In genomic region chr2:113203901-113204519, GRCh38 we compare ENCODE assay signal across 1 cellular context.
TF ChIP-seq lines count a peak whose summit lies in the region.

No MANE protein-coding gene starts in this region.

TF ChIP-seq in HepG2, 621 proteins besides CTCF, POLR2A, EP300 and RAD21 (continued from another document and continues in another):
- peak; percentile 66; the same call in 1 of the 2 replicates for TF ChIP-seq HMGXB3 (CRISPR knock-in tag; IDR thresholded peaks at IDR 0.05; ENCODE audit: borderline replicate concordance)
- TF ChIP-seq ZNF614 (CRISPR knock-in tag; IDR thresholded peaks at IDR 0.05; ENCODE audit: borderline replicate concordance) = 0 out of 2 replicates have a peak, but pooled peaks have one; percentile 51
- peak; percentile 42; the same call in 1 of the 2 replicates for TF ChIP-seq BORCS8-MEF2B (CRISPR knock-in tag; IDR thresholded peaks at IDR 0.05)
- TF ChIP-seq ZNF747 (CRISPR knock-in tag; IDR thresholded peaks at IDR 0.05; ENCODE audit: borderline replicate concordance) = no peak
- TF ChIP-seq ZNF205 (CRISPR knock-in tag; IDR thresholded peaks at IDR 0.05) = 0 out of 2 replicates have a peak, but pooled peaks have one; percentile 68
- 0 out of 2 replicates have a peak, but pooled peaks have one; percentile 63 for TF ChIP-seq ZNF274 (CRISPR knock-in tag; IDR thresholded peaks at IDR 0.05)
- TF ChIP-seq MYNN (CRISPR knock-in tag; IDR thresholded peaks at IDR 0.05; ENCODE audit: low read depth) = 0 out of 2 replicates have a peak, but pooled peaks have one; percentile 40
- no peak for TF ChIP-seq NCOA1 (CRISPR knock-in tag; IDR thresholded peaks at IDR 0.05)
- TF ChIP-seq ZNF280D (CRISPR knock-in tag; IDR thresholded peaks at IDR 0.05) = no peak
- no peak for TF ChIP-seq FOXO4 (CRISPR knock-in tag; conservative IDR thresholded peaks at IDR 0.05)
- TF ChIP-seq KLF16 (CRISPR knock-in tag; IDR thresholded peaks at IDR 0.05) = peak in 1 of 2 experiments; percentile 88; a peak in 2 of 4 replicates
- 0 out of 2 replicates have a peak, but pooled peaks have one; percentile 81 for TF ChIP-seq ZNF737 (CRISPR knock-in tag; IDR thresholded peaks at IDR 0.05; ENCODE audit: borderline replicate concordance)
- no peak for TF ChIP-seq ZFP82 (CRISPR knock-in tag; IDR thresholded peaks at IDR 0.05; ENCODE audit: borderline replicate concordance)
- TF ChIP-seq ZNF761 (CRISPR knock-in tag; conservative IDR thresholded peaks at IDR 0.05) = peak; percentile 51; the same call in 1 of the 2 replicates
- 0 out of 2 replicates have a peak, but pooled peaks have one; percentile 42 for TF ChIP-seq ZNF607 (CRISPR knock-in tag; IDR thresholded peaks at IDR 0.05; ENCODE audit: borderline replicate concordance)
- peak; percentile 41; the same call in 1 of the 2 replicates for TF ChIP-seq ZNF839 (CRISPR knock-in tag; IDR thresholded peaks at IDR 0.05; ENCODE audit: borderline replicate concordance)
- TF ChIP-seq TFE3 (CRISPR knock-in tag; IDR thresholded peaks at IDR 0.05) = peak; percentile 61; the same call in 1 of the 2 replicates
- no peak for TF ChIP-seq ZNF672 (CRISPR knock-in tag; IDR thresholded peaks at IDR 0.05)
- peak; percentile 76; the same call in 1 of the 2 replicates for TF ChIP-seq PITX1 (CRISPR knock-in tag; IDR thresholded peaks at IDR 0.05)
- TF ChIP-seq SALL2 (CRISPR knock-in tag; IDR thresholded peaks at IDR 0.05) = peak; percentile 33; the same call in 1 of the 2 replicates
- peak; percentile 73; the same call in 1 of the 2 replicates for TF ChIP-seq MLX (CRISPR knock-in tag; IDR thresholded peaks at IDR 0.05)
- peak; percentile 72 for TF ChIP-seq SALL1 (CRISPR knock-in tag; IDR thresholded peaks at IDR 0.05)
- 0 out of 2 replicates have a peak, but pooled peaks have one; percentile 20 for TF ChIP-seq ZMYM3 (CRISPR knock-in tag; IDR thresholded peaks at IDR 0.05)
- TF ChIP-seq ZNF431 (CRISPR knock-in tag; IDR thresholded peaks at IDR 0.05; ENCODE audit: borderline replicate concordance, low read depth) = peak; percentile 61; the same call in 1 of the 2 replicates
- peak; percentile 24; the same call in 1 of the 2 replicates for TF ChIP-seq ZNF12 (CRISPR knock-in tag; IDR thresholded peaks at IDR 0.05)
- peak; percentile 35; the same call in 1 of the 2 replicates for TF ChIP-seq BCL6 (CRISPR knock-in tag; IDR thresholded peaks at IDR 0.05)
- TF ChIP-seq PAWR (CRISPR knock-in tag; IDR thresholded peaks at IDR 0.05; ENCODE audit: borderline replicate concordance) = peak; percentile 47; the same call in 1 of the 2 replicates
- 0 out of 2 replicates have a peak, but pooled peaks have one; percentile 71 for TF ChIP-seq ZNF550 (CRISPR knock-in tag; IDR thresholded peaks at IDR 0.05; ENCODE audit: borderline replicate concordance)
- TF ChIP-seq ZNF577 (CRISPR knock-in tag; IDR thresholded peaks at IDR 0.05; ENCODE audit: borderline replicate concordance, low read depth) = no peak
- TF ChIP-seq LCORL (IDR thresholded peaks at IDR 0.05) = no peak
- TF ChIP-seq LCORL (CRISPR knock-in tag; IDR thresholded peaks at IDR 0.05) = peak; percentile 80
- peak; percentile 50; the same call in 1 of the 2 replicates for TF ChIP-seq MED1 (CRISPR knock-in tag; IDR thresholded peaks at IDR 0.05)
- TF ChIP-seq ZNF362 (CRISPR knock-in tag; IDR thresholded peaks at IDR 0.05; ENCODE audit: borderline replicate concordance) = peak; percentile 52; the same call in 1 of the 2 replicates
- TF ChIP-seq ELF3 (CRISPR knock-in tag; IDR thresholded peaks at IDR 0.05) = peak; percentile 81
- peak; percentile 50; the same call in 1 of the 2 replicates for TF ChIP-seq ZNF326 (CRISPR knock-in tag; IDR thresholded peaks at IDR 0.05; ENCODE audit: borderline replicate concordance)
- TF ChIP-seq ZNF513 (CRISPR knock-in tag; conservative IDR thresholded peaks at IDR 0.05) = no peak
- TF ChIP-seq KAT7 (CRISPR knock-in tag; IDR thresholded peaks at IDR 0.05; ENCODE audit: borderline replicate concordance) = 0 out of 2 replicates have a peak, but pooled peaks have one; percentile 42
- TF ChIP-seq FOXO1 (CRISPR knock-in tag; IDR thresholded peaks at IDR 0.05) = peak; percentile 67; the same call in 1 of the 2 replicates
- 0 out of 2 replicates have a peak, but pooled peaks have one; percentile 52 for TF ChIP-seq THAP9 (CRISPR knock-in tag; IDR thresholded peaks at IDR 0.05; ENCODE audit: borderline replicate concordance)
- no peak for TF ChIP-seq GZF1 (CRISPR knock-in tag; IDR thresholded peaks at IDR 0.05)
- 0 out of 2 replicates have a peak, but pooled peaks have one; percentile 21 for TF ChIP-seq RARA (CRISPR knock-in tag; IDR thresholded peaks at IDR 0.05)
- 0 out of 2 replicates have a peak, but pooled peaks have one; percentile 50 for TF ChIP-seq SIX1 (CRISPR knock-in tag; IDR thresholded peaks at IDR 0.05; ENCODE audit: borderline replicate concordance)
- peak; percentile 73; the same call in 1 of the 2 replicates for TF ChIP-seq ZKSCAN8 (CRISPR knock-in tag; IDR thresholded peaks at IDR 0.05; ENCODE audit: borderline replicate concordance)
- TF ChIP-seq BHLHE40 (IDR thresholded peaks at IDR 0.05; ENCODE audit: low read length) = peak; percentile 41; the same call in 1 of the 2 replicates
